12 cellular contexts compared by ENCODE assay signal in the genomic region with DNA sequence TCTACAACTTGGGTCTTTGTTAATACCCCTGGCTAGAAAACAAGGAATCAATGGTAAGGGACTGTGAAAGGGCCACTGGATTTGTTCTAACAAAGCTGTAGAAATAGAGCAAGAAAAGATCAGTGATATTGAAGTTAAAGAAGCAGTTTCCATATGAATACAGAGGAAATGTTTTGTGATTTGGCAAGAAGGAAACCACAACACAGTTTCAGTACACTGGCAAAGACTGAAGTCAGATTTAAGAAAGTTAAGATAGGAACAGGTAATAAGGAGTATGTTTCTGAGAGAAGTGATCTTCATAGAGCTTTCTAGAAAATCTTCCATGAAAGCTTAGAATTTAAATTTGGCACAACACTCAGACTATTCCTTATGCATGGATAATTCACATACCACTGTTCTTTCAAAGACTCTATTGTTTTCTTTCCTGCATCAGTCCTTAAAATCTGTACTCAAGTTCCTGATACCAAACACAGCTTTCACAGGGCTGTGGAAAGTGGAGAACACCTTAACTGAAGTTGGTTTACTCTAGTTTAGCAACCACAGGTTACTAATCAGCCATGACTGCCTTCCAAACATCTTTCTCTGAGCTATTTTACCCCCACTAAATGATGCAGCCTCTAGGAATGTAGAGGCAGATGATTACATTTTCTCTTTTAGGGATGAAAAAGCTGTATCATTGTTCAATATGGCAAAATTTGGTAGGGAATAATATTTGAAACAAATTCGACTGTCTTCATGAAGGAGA. TPM values are rescaled to one million over a fixed set of nuclear protein-coding genes. Genes with fewer than 3 reads are reported as not detected.
DNase-seq lines count a peak whose midpoint lies in the region; ATAC-seq, FAIRE-seq and TF ChIP-seq lines count a peak whose summit lies in the region.
"Had no signal": no experiment of that assay in that cellular context is flagged by ENCODE, and none has a peak within 500 bp of the region (broad histone marks: within the 10 kb centered on the region; RNA-seq: fewer than 3 reads in every experiment).

No MANE protein-coding gene starts in this region.

- H3K9me3 ChIP-seq in MM.1S (replicated peaks; ENCODE audit: insufficient read depth, low read length) (no peaks in the 10 kb centered on the region), keratinocyte (ENCODE audit: control insufficient read depth, low read depth, low read length) (no peaks in the 10 kb centered on the region)

- no peaks in the 10 kb centered on the region for H3K79me2 ChIP-seq in MM.1S (ENCODE audit: low read length)
- H3K79me2 ChIP-seq in keratinocyte (ENCODE audit: control insufficient read depth, insufficient read depth, low read length): no peaks in the 10 kb centered on the region

- H4K20me1 ChIP-seq in MM.1S (ENCODE audit: insufficient read depth, low read length) (no peaks in the 10 kb centered on the region), keratinocyte (ENCODE audit: control insufficient read depth, extremely low read depth, insufficient read depth, low read length) (no peaks in the 10 kb centered on the region)

- no peaks in the 10 kb centered on the region for H3K4me1 ChIP-seq in MM.1S (ENCODE audit: low read length)
- H3K4me1 ChIP-seq in keratinocyte (ENCODE audit: control insufficient read depth, extremely low read depth, insufficient read depth, low read length): peaks cover 3% of the 10 kb centered on the region
- H3K4me1 ChIP-seq: esophagus squamous epithelium had no signal

- no peak for TF ChIP-seq CTCF in MM.1S (IDR thresholded peaks at IDR 0.05; ENCODE audit: low read length)
- no peak for TF ChIP-seq CTCF in keratinocyte (optimal IDR thresholded peaks at IDR 0.05 in 1 of 3, IDR thresholded peaks at IDR 0.05 in 1 of 3, conservative IDR thresholded peaks at IDR 0.05 in 1 of 3; ENCODE audit: extremely low read depth in 1 of 3, insufficient read depth in 2 of 3, low read length in 3 of 3)

- H3F3A ChIP-seq in MM.1S (ENCODE audit: insufficient read depth, low read length): no peaks in the 10 kb centered on the region

- DNase-seq in MM.1S (peak; percentile 10), keratinocyte (ENCODE audit: low read depth, low spot score) (no peak), NCI-H2081 treated with DMSO at 0.1 percent for 48 hours (lab: John Stamatoyannopoulos, UW) (no peak)
- DNase-seq in activated naive CD8-positive, alpha-beta T cell treated with anti-CD3 and anti-CD28 coated beads, Interleukin-2, amount 50 U/mL, for 24 hours: no peak
- DNase-seq in activated CD8-positive, alpha-beta memory T cell treated with anti-CD3 and anti-CD28 coated beads, Interleukin-2, amount 50 U/mL, for 48 hours: no peak
- no peak for DNase-seq in activated T-cell treated with anti-CD3 and anti-CD28 coated beads, Interleukin-2, amount 50 U/mL, for 1 hour
- DNase-seq: activated naive CD4-positive, alpha-beta T cell; esophagus squamous epithelium; midbrain had no signal

- H3K36me3 ChIP-seq in MM.1S (replicated peaks; ENCODE audit: insufficient read depth, low read length) (no peaks in the 10 kb centered on the region), keratinocyte (ENCODE audit: control insufficient read depth in 2 of 2, extremely low read depth in 1 of 2, insufficient read depth in 2 of 2, low read length in 2 of 2) (no peaks in the 10 kb centered on the region)
- H3K36me3 ChIP-seq: esophagus squamous epithelium had no signal

- peak; percentile 32 for FAIRE-seq in keratinocyte (lab: Jason Lieb, UNC)

- no peak overlapping the region for H3K27ac Mint-ChIP-seq in activated naive CD8-positive, alpha-beta T cell treated with anti-CD3 and anti-CD28 coated beads, Interleukin-2, amount 50 U/mL, for 24 hours

- H3K9me2 ChIP-seq in MM.1S (replicated peaks; ENCODE audit: insufficient read depth, low read length): no peaks in the 10 kb centered on the region

- H3K4me2 ChIP-seq in MM.1S (ENCODE audit: low read depth, low read length) (no peak overlapping the region), keratinocyte (ENCODE audit: control insufficient read depth, extremely low read depth, insufficient read depth, low read depth, low read length) (no peak overlapping the region)
- H3K4me2 ChIP-seq: smooth muscle cell had no signal

- H3K4me1 Mint-ChIP-seq in activated naive CD8-positive, alpha-beta T cell treated with anti-CD3 and anti-CD28 coated beads, Interleukin-2, amount 50 U/mL, for 24 hours: peaks cover 6% of the 10 kb centered on the region

- H3K4me3 Mint-ChIP-seq in activated naive CD8-positive, alpha-beta T cell treated with anti-CD3 and anti-CD28 coated beads, Interleukin-2, amount 50 U/mL, for 24 hours: no peak overlapping the region

- H3K9me1 ChIP-seq in keratinocyte (ENCODE audit: control insufficient read depth, extremely low read depth, insufficient read depth, low read length): no peaks in the 10 kb centered on the region

- peaks cover 4% of the 10 kb centered on the region for H3K9me3 Mint-ChIP-seq in activated naive CD8-positive, alpha-beta T cell treated with anti-CD3 and anti-CD28 coated beads, Interleukin-2, amount 50 U/mL, for 24 hours

- H3K4me3 ChIP-seq in MM.1S (ENCODE audit: low read length): no peak overlapping the region
- no peak overlapping the region for H3K4me3 ChIP-seq in keratinocyte (ENCODE audit: control insufficient read depth in 2 of 3, extremely low read depth in 1 of 3, insufficient read depth in 2 of 3, low read depth in 1 of 3, low read length in 3 of 3)
- H3K4me3 ChIP-seq: esophagus squamous epithelium, smooth muscle cell had no signal

- dilution Hi-C loops in keratinocyte (cut with MboI; ENCODE audit: extremely low pct_ligation_motif_present, low sequenced_read_pairs): no loop called here

- H3K27me3 ChIP-seq in MM.1S (replicated peaks; ENCODE audit: insufficient read depth, low read length) (no peaks in the 10 kb centered on the region), keratinocyte (ENCODE audit: control insufficient read depth, extremely low read depth, insufficient read depth, low read length) (no peaks in the 10 kb centered on the region)
- H3K27me3 ChIP-seq: esophagus squamous epithelium had no signal

- peak; percentile 86 for ATAC-seq in GM18907 (IDR thresholded peaks at IDR 0.05; ENCODE audit: unreplicated experiment)
- peak; percentile 84 for ATAC-seq in HG02852 (IDR thresholded peaks at IDR 0.05; ENCODE audit: unreplicated experiment)
- no peak for ATAC-seq in activated naive CD8-positive, alpha-beta T cell treated with anti-CD3 and anti-CD28 coated beads, Interleukin-2, amount 50 U/mL, for 24 hours

- no peak overlapping the region for H2AFZ ChIP-seq in MM.1S (ENCODE audit: low read length)
- H2AFZ ChIP-seq in keratinocyte (ENCODE audit: control insufficient read depth, low read length): peak overlapping the region; percentile 33

- H3K9ac ChIP-seq in MM.1S (ENCODE audit: low read length): no peak overlapping the region
- no peak overlapping the region for H3K9ac ChIP-seq in keratinocyte (ENCODE audit: control insufficient read depth, extremely low read depth, insufficient read depth, low read length)

- no peaks in the 10 kb centered on the region for H3K36me3 Mint-ChIP-seq in activated naive CD8-positive, alpha-beta T cell treated with anti-CD3 and anti-CD28 coated beads, Interleukin-2, amount 50 U/mL, for 24 hours (ENCODE audit: low read depth)

- peaks cover 15% of the 10 kb centered on the region for H3K27me3 Mint-ChIP-seq in activated naive CD8-positive, alpha-beta T cell treated with anti-CD3 and anti-CD28 coated beads, Interleukin-2, amount 50 U/mL, for 24 hours

- no peak overlapping the region for H3K27ac ChIP-seq in MM.1S (ENCODE audit: low read length)
- H3K27ac ChIP-seq in keratinocyte (ENCODE audit: control insufficient read depth, insufficient read depth, low read length): no peak overlapping the region
- H3K27ac ChIP-seq: esophagus squamous epithelium had no signal

RNA-seq across cellular contexts. Expression of a gene that starts 32.4 kb away (rescaled TPM):
- polyA plus RNA-seq in keratinocyte: 49.9 to 71.3 TPM (median 67.6 TPM) in 3 replicates
- 38.9 TPM for polyA plus RNA-seq in keratinocyte (2011; ENCODE audit: low read depth)
- polyA plus RNA-seq in keratinocyte (2011; cell fraction: cytosol; rRNA removed): 16.5 and 38.3 TPM in 2 replicates
- polyA plus RNA-seq in keratinocyte (2011; cell fraction: nucleus; rRNA removed): 54.5 and 77.6 TPM in 2 replicates
- polyA plus RNA-seq in keratinocyte (2012; ENCODE audit: low replicate concordance): 22.5 and 56.2 TPM in 2 replicates
- polyA minus RNA-seq in keratinocyte: 19.3 to 124 TPM (median 59.1 TPM) in 3 replicates
- 37.8 TPM for polyA minus RNA-seq in keratinocyte (2011; cell fraction: cytosol; rRNA and poly(A)+ RNA removed)
- polyA minus RNA-seq in keratinocyte (2011; cell fraction: nucleus; rRNA and poly(A)+ RNA removed): 84.6 and 158 TPM in 2 replicates
